Comparison of ENCODE assay signal across 2 cellular contexts in the genomic region with DNA sequence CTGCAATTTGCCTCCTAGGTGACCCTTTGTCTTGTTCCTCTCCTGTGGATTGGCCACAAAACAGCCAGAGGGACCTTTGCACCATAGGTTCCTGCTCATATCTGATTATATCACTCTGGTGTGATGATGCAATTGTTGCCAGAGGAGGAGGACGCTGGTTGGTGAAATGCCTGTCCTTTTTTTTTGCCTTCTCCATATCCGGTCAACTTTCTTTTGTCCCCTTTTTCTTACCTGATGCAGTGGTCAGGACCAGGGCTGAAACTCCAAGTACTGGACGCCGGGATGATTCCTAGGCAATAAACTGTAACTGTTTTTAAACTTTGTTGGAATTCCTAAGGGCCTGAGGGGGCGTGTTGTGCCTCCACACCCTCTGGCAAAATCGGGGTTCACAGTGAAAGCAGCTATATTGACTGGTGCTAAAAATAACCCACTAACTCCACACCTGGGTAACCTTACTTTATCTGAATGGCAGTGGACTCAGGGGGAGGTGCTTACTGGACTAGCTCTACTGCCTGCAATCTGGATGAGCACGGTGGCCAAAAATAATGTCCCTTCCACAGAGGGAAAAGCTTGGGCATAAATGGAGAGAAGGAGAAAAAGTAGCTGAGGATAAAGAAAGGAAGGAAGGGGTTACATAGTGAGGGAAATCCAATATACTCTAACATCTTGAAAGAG.
TF ChIP-seq lines count a peak whose summit lies in the region.

No MANE protein-coding gene starts in this region.

TF ChIP-seq in GM23338, 12 proteins besides CTCF, POLR2A, EP300 and RAD21 (continued from another document):
- no peak for TF ChIP-seq EZH2 (IDR thresholded peaks at IDR 0.05; ENCODE audit: low read depth, unreplicated experiment)
- TF ChIP-seq ZNF462 (CRISPR knock-in tag; IDR thresholded peaks at IDR 0.05): no peak
- no peak for TF ChIP-seq ETS1 (IDR thresholded peaks at IDR 0.05)
- TF ChIP-seq, protein P1, sequence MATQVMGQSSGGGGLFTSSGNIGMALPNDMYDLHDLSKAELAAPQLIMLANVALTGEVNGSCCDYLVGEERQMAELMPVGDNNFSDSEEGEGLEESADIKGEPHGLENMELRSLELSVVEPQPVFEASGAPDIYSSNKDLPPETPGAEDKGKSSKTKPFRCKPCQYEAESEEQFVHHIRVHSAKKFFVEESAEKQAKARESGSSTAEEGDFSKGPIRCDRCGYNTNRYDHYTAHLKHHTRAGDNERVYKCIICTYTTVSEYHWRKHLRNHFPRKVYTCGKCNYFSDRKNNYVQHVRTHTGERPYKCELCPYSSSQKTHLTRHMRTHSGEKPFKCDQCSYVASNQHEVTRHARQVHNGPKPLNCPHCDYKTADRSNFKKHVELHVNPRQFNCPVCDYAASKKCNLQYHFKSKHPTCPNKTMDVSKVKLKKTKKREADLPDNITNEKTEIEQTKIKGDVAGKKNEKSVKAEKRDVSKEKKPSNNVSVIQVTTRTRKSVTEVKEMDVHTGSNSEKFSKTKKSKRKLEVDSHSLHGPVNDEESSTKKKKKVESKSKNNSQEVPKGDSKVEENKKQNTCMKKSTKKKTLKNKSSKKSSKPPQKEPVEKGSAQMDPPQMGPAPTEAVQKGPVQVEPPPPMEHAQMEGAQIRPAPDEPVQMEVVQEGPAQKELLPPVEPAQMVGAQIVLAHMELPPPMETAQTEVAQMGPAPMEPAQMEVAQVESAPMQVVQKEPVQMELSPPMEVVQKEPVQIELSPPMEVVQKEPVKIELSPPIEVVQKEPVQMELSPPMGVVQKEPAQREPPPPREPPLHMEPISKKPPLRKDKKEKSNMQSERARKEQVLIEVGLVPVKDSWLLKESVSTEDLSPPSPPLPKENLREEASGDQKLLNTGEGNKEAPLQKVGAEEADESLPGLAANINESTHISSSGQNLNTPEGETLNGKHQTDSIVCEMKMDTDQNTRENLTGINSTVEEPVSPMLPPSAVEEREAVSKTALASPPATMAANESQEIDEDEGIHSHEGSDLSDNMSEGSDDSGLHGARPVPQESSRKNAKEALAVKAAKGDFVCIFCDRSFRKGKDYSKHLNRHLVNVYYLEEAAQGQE (IDR thresholded peaks at IDR 0.05; ENCODE audit: unreplicated experiment): no peak
- TF ChIP-seq ZNF114 (CRISPR knock-in tag; IDR thresholded peaks at IDR 0.05): no peak
- TF ChIP-seq STAT1 (IDR thresholded peaks at IDR 0.05; ENCODE audit: unreplicated experiment): no peak
- no peak for TF ChIP-seq NANOG (IDR thresholded peaks at IDR 0.05; ENCODE audit: borderline replicate concordance)

TF ChIP-seq in GM12891, 5 proteins besides CTCF, POLR2A, EP300 and RAD21 (continued from another document):
- no peak for TF ChIP-seq POU2F2 (IDR thresholded peaks at IDR 0.05; ENCODE audit: low read depth, low read length)
